ENCODE assay signal across 17 cellular contexts in the genomic region with DNA sequence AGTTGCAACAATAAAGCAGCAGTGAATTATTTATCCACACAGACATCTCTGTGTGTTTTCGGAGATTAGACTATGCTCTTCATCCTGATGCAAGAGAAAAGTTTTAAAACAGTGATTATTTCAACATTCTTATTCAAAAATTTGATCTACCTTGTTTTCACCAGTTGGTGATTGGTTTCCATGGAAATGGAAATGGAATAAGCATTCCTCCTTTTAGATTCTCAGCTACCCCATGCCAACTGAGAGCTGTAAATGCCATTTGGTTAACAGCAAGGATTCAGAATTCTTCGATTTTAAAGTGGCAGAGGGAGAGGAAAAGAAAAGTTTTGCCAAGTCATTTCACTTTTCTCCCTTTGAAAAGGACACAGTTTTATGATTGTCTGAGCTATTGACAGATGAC.
DNase-seq lines count a peak whose midpoint lies in the region; ATAC-seq and TF ChIP-seq lines count a peak whose summit lies in the region.
"Had no signal": no experiment of that assay in that cellular context is flagged by ENCODE, and none has a peak within 500 bp of the region (broad histone marks: within the 10 kb centered on the region; RNA-seq: fewer than 3 reads in every experiment).

No MANE protein-coding gene starts in this region.

- no peaks in the 10 kb centered on the region for H3K36me3 ChIP-seq in HUES64 (ENCODE audit: insufficient read depth, low read length)
- H3K36me3 ChIP-seq in neuron (ENCODE audit: insufficient read depth, low read length), result no peaks in the 10 kb centered on the region

- peak overlapping the region; percentile 80 for H3K27ac ChIP-seq in HUES64 (ENCODE audit: low read depth, low read length)
- H3K27ac ChIP-seq: 22Rv1, C4-2B had no signal

- DNase-seq in AG10803 (ENCODE audit: low read depth) (peak; percentile 16), fibroblast of pulmonary artery (ENCODE audit: low read depth) (peak; percentile 1), NCI-H510A (lab: John Stamatoyannopoulos, UW) (no peak), HPDE6-E6E7 (ENCODE audit: extremely low spot score) (no peak)
- DNase-seq in activated CD4-positive, CD25-positive, alpha-beta regulatory T cell treated with anti-CD3 and anti-CD28 coated beads, Interleukin-2, amount 50 U/mL, for 72 hours, result no peak
- DNase-seq: MM.1S, NCI-H1105, NCI-H187 treated with DMSO at 0.1 percent for 48 hours, NCI-H2171, NCI-H510A treated with DMSO at 0.1 percent for 48 hours, Right ventricle myocardium superior had no signal

- no peaks in the 10 kb centered on the region for H3K27me3 ChIP-seq in HUES64 (ENCODE audit: insufficient read depth, low read length)
- H3K27me3 ChIP-seq in neuron (ENCODE audit: insufficient read depth, low read length), result no peaks in the 10 kb centered on the region

- H3K9me3 ChIP-seq in HUES64 (ENCODE audit: insufficient read depth, low read depth, low read length), result no peaks in the 10 kb centered on the region
- no peaks in the 10 kb centered on the region for H3K9me3 ChIP-seq in neuron (ENCODE audit: low read length)

- H3K4me3 ChIP-seq in AG10803 (ENCODE audit: low read length), result no peak overlapping the region
- no peak overlapping the region for H3K4me3 ChIP-seq in HUES64 (ENCODE audit: low read length)
- no peak overlapping the region for H3K4me3 ChIP-seq in fibroblast of pulmonary artery (replicated peaks; ENCODE audit: low read depth, low read length)
- no peak overlapping the region for H3K4me3 ChIP-seq in neuron (ENCODE audit: low read length)

- H3K9ac ChIP-seq in HUES64 (ENCODE audit: low read depth, low read length), result no peak overlapping the region

- peak overlapping the region; percentile 23 for H2AFZ ChIP-seq in neuron (ENCODE audit: low read depth, low read length)

- H3K4me1 ChIP-seq in HUES64 (ENCODE audit: insufficient read depth, low read length), result peaks cover 22% of the 10 kb centered on the region
- peaks cover 5% of the 10 kb centered on the region for H3K4me1 ChIP-seq in neuron (ENCODE audit: insufficient read depth, low read length)

- no peak for ATAC-seq in HG03460 (IDR thresholded peaks at IDR 0.05; ENCODE audit: unreplicated experiment)
- ATAC-seq: Panc1 had no signal

- TF ChIP-seq CTCF in AG10803 (conservative IDR thresholded peaks at IDR 0.05; ENCODE audit: low read length) (no peak), fibroblast of pulmonary artery (IDR thresholded peaks at IDR 0.05; ENCODE audit: low read length, missing control alignments) (no peak)

- WGBS in HUES64, result 69% methylated on average over 2 of the region's 2 CpGs

Comparison
In these comparisons a context has a peak if more than half of its experiments do, and no peak if none do; other contexts are left out.
1. DNase-seq: peak in AG10803 (single experiment) and fibroblast of pulmonary artery (single experiment); none in NCI-H510A (single experiment), activated CD4-positive, CD25-positive, alpha-beta regulatory T cell treated with anti-CD3 and anti-CD28 coated beads, Interleukin-2, amount 50 U/mL, for 72 hours (single experiment) and HPDE6-E6E7 (single experiment).